ENCODE assay signal across 12 cellular contexts in genomic region chr1:33331444-33332356, GRCh38. TPM values are rescaled to one million over a fixed set of nuclear protein-coding genes. Genes with fewer than 3 reads are reported as not detected.
A peak's percentile ranks its signal among the peaks of the same experiment; 100 is the strongest.
DNase-seq lines count a peak whose midpoint lies in the region; ATAC-seq lines count a peak whose summit lies in the region.
"Had no signal": no experiment of that assay in that cellular context is flagged by ENCODE, and none has a peak within 500 bp of the region (broad histone marks: within the 10 kb centered on the region; RNA-seq: fewer than 3 reads in every experiment).

No MANE protein-coding gene starts in this region.

- no peak overlapping the region for H3K9ac ChIP-seq in subcutaneous abdominal adipose tissue (ENCODE audit: low read length in 5 of 5)

- H3K4me3 ChIP-seq in subcutaneous abdominal adipose tissue (ENCODE audit: low read depth in 1 of 5, low read length in 5 of 5), result no peak overlapping the region
- H3K4me3 ChIP-seq: Peyer's patch had no signal

- H3K27me3 ChIP-seq in subcutaneous abdominal adipose tissue (ENCODE audit: control insufficient read depth in 5 of 5, insufficient read depth in 4 of 5, low read length in 5 of 5), result no peaks in the 10 kb centered on the region
- H3K27me3 ChIP-seq: Peyer's patch had no signal

- H3K27ac ChIP-seq in cingulate gyrus (ENCODE audit: low read depth, low read length) (peak overlapping the region; percentile 16), subcutaneous abdominal adipose tissue (ENCODE audit: low read depth, low read length) (peak overlapping the region; percentile 14)

- H3K36me3 ChIP-seq in subcutaneous abdominal adipose tissue (ENCODE audit: control insufficient read depth in 5 of 5, insufficient read depth in 5 of 5, low read length in 5 of 5), result peaks cover 14 to 74% (median 65%) of the 10 kb centered on the region in 5 donors

- peaks cover 22 to 54% (median 37%) of the 10 kb centered on the region in 5 donors for H3K4me1 ChIP-seq in subcutaneous abdominal adipose tissue (ENCODE audit: control insufficient read depth in 5 of 5, insufficient read depth in 5 of 5, low read length in 5 of 5)

- DNase-seq in M059J (ENCODE audit: low read depth) (peak; percentile 66), mesenteric fat pad (ENCODE audit: low spot score) (peak; percentile 57), T1000 (lab: John Stamatoyannopoulos, UW) (no peak), GM19238 (ENCODE audit: insufficient read length, low spot score) (no peak)
- DNase-seq: amniotic stem cell, naive B cell, NCI-H345, Peyer's patch had no signal

- ATAC-seq in GM18868 (IDR thresholded peaks at IDR 0.05; ENCODE audit: unreplicated experiment) (no peak), GM19395 (IDR thresholded peaks at IDR 0.05; ENCODE audit: unreplicated experiment) (no peak)

- no peaks in the 10 kb centered on the region for H3K9me3 ChIP-seq in subcutaneous abdominal adipose tissue (ENCODE audit: control insufficient read depth in 5 of 5, low read length in 5 of 5)
- H3K9me3 ChIP-seq: Peyer's patch had no signal

RNA-seq across cellular contexts. Expression of gene A3GALT2, which starts 10.8 kb away (rescaled TPM):
- total RNA-seq in M059J (2014; rRNA removed; shearing (Covaris generic)), result not detected in 2 replicates
- not detected for total RNA-seq in mesenteric fat pad
- total RNA-seq: Peyer's patch had no signal

Comparison
In these comparisons a context has a peak if more than half of its experiments do, and no peak if none do; other contexts are left out.
1. DNase-seq: peak in M059J (single experiment) and mesenteric fat pad (single experiment); none in T1000 (single experiment) and GM19238 (single experiment).